35 cellular contexts compared by ENCODE assay signal in the genomic region with DNA sequence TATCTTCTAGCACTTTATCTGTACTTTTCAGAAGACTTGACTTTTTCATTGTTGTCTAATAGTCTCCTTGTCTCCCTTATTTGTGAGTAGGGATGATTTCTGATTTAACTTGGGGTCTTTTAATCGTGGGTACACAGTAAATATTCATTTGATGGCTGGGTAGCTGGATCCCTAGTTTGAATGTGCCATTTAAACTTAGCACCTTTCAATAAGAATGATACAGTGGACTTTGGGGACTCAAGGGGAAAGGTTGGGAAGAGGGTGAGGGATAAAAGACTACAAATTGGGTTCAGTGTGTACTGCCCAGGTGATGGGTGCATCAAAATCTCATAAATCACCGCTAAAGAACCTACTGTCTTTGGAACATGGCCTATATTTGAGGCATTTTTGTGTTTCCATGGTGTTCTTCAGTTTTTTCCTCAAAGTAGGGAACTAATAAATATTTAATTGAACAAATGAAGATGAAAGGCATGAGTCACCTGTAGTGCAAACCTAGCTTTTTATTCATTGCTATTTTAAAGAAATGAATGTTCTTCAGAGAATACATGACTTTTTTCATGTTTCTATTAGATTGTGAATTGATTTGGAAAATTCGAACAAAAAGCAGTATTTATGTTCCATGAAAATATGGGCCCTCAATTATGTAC.
"Had no signal": no experiment of that assay in that cellular context is flagged by ENCODE, and none has a peak within 500 bp of the region (broad histone marks: within the 10 kb centered on the region; RNA-seq: fewer than 3 reads in every experiment).

No MANE protein-coding gene starts in this region.

- H3K36me3 ChIP-seq: breast epithelium, WERI-Rb-1 had no signal

- H3K9me3 ChIP-seq: ascending aorta, breast epithelium had no signal

- H3K27me3 ChIP-seq: ascending aorta, breast epithelium, cardiac muscle cell, dorsolateral prefrontal cortex had no signal

- DNase-seq: activated B cell treated with CpG ODN at 0.5 μM for 24 hours; activated CD4-positive, alpha-beta T cell treated with anti-CD3 and anti-CD28 coated beads for 48 hours; activated CD4-positive, alpha-beta T cell treated with anti-CD3 and anti-CD28 coated beads, Interleukin-2, amount 50 U/mL, for 1 hour; activated CD4-positive, alpha-beta T cell treated with anti-CD3 and anti-CD28 coated beads, Interleukin-2, amount 50 U/mL, for 48 hours; activated CD8-positive, alpha-beta memory T cell treated with anti-CD3 and anti-CD28 coated beads, Interleukin-2, amount 10 ng/mL, durations not matched to agents 7 days and 5 days; activated CD8-positive, alpha-beta memory T cell treated with anti-CD3 and anti-CD28 coated beads, Interleukin-2, amount 50 U/mL, for 4 hours; activated CD8-positive, alpha-beta T cell treated with anti-CD3 and anti-CD28 coated beads, Interleukin-2, amount 10 ng/mL, durations not matched to agents 7 days and 5 days; activated effector memory CD4-positive, alpha-beta T cell treated with Interleukin-2 at 50 U/mL for 16 hours; activated gamma-delta T cell treated with Interleukin-2 at 50 U/mL for 16 hours; activated naive CD4-positive, alpha-beta T cell treated with anti-CD3 and anti-CD28 coated beads, Interleukin-2, amount 50 U/mL, for 16 hours; activated naive CD4-positive, alpha-beta T cell treated with Interleukin-2 at 50 U/mL for 16 hours; activated T-cell treated with anti-CD3 and anti-CD28 coated beads, Interleukin-2, amount 50 U/mL, for 1 hour; amygdala; central memory CD4-positive, alpha-beta T cell; cerebellar nuclear complex; dorsolateral prefrontal cortex; effector memory CD4-positive, alpha-beta T cell; endodermal cell; foreskin fibroblast; head of caudate nucleus; T-helper 1 cell; T-helper 17 cell; T1000; WERI-Rb-1 had no signal

- H3K4me3 ChIP-seq: ascending aorta, breast epithelium, cardiac muscle cell, coronary artery, dorsolateral prefrontal cortex had no signal

- ATAC-seq: activated CD4-positive, CD25-positive, alpha-beta regulatory T cell treated with anti-CD3 and anti-CD28 coated beads, Interleukin-2, amount 50 U/mL, for 24 hours; activated CD8-positive, alpha-beta memory T cell treated with anti-CD3 and anti-CD28 coated beads, Interleukin-2, amount 10 ng/mL, durations not matched to agents 7 days and 5 days; activated CD8-positive, alpha-beta T cell treated with anti-CD3 and anti-CD28 coated beads, Interleukin-2, amount 10 ng/mL, durations not matched to agents 7 days and 5 days; activated T-helper 17 cell treated with anti-CD3 and anti-CD28 coated beads, Interleukin-2, amount 50 U/mL, for 72 hours; esophagus mucosa; T-helper 17 cell had no signal

- H3K27me3 Mint-ChIP-seq: activated B cell treated with CpG ODN at 0.5 μM for 24 hours; activated CD8-positive, alpha-beta memory T cell treated with anti-CD3 and anti-CD28 coated beads, Interleukin-2, amount 10 ng/mL, durations not matched to agents 7 days and 5 days; activated naive CD8-positive, alpha-beta T cell; activated T-helper 17 cell treated with anti-CD3 and anti-CD28 coated beads, Interleukin-2, amount 50 U/mL, for 72 hours; brain; dendritic cell treated with granulocyte-macrophage colony-stimulating factor and Interleukin-4, amounts not matched to agents 40 ng/mL and 50 ng/mL, for 4 days; T-helper 17 cell had no signal

- H3K27ac Mint-ChIP-seq: activated B cell treated with CpG ODN at 0.5 μM for 24 hours; activated CD8-positive, alpha-beta memory T cell treated with anti-CD3 and anti-CD28 coated beads, Interleukin-2, amount 10 ng/mL, durations not matched to agents 7 days and 5 days; activated CD8-positive, alpha-beta T cell treated with anti-CD3 and anti-CD28 coated beads, Interleukin-2, amount 10 ng/mL, durations not matched to agents 7 days and 5 days; activated naive CD8-positive, alpha-beta T cell; activated T-helper 17 cell treated with anti-CD3 and anti-CD28 coated beads, Interleukin-2, amount 50 U/mL, for 72 hours; brain; dendritic cell treated with granulocyte-macrophage colony-stimulating factor and Interleukin-4, amounts not matched to agents 40 ng/mL and 50 ng/mL, for 4 days; endodermal cell; T-helper 2 cell treated with Interferon-gamma antibody and Interleukin-4, amounts not matched to agents 5 μg/mL and 100 μg/mL, for 36 hours had no signal

- H3K9me3 Mint-ChIP-seq: activated T-helper 17 cell treated with anti-CD3 and anti-CD28 coated beads, Interleukin-2, amount 50 U/mL, for 72 hours; dendritic cell treated with granulocyte-macrophage colony-stimulating factor and Interleukin-4, amounts not matched to agents 40 ng/mL and 50 ng/mL, for 4 days; endodermal cell; T-helper 2 cell treated with Interferon-gamma antibody and Interleukin-4, amounts not matched to agents 5 μg/mL and 100 μg/mL, for 36 hours had no signal

- H3K4me3 Mint-ChIP-seq: activated B cell treated with CpG ODN at 0.5 μM for 24 hours; activated CD8-positive, alpha-beta memory T cell treated with anti-CD3 and anti-CD28 coated beads, Interleukin-2, amount 10 ng/mL, durations not matched to agents 7 days and 5 days; activated CD8-positive, alpha-beta T cell treated with anti-CD3 and anti-CD28 coated beads, Interleukin-2, amount 10 ng/mL, durations not matched to agents 7 days and 5 days; activated naive CD8-positive, alpha-beta T cell; activated T-helper 17 cell treated with anti-CD3 and anti-CD28 coated beads, Interleukin-2, amount 50 U/mL, for 72 hours; brain; dendritic cell treated with granulocyte-macrophage colony-stimulating factor and Interleukin-4, amounts not matched to agents 40 ng/mL and 50 ng/mL, for 4 days; endodermal cell; T-helper 17 cell; T-helper 2 cell treated with Interferon-gamma antibody and Interleukin-4, amounts not matched to agents 5 μg/mL and 100 μg/mL, for 36 hours had no signal

- H3K27ac ChIP-seq: ascending aorta, breast epithelium, coronary artery, dorsolateral prefrontal cortex, WERI-Rb-1 had no signal
